ENCODE assay signal across 26 cellular contexts in the genomic region with DNA sequence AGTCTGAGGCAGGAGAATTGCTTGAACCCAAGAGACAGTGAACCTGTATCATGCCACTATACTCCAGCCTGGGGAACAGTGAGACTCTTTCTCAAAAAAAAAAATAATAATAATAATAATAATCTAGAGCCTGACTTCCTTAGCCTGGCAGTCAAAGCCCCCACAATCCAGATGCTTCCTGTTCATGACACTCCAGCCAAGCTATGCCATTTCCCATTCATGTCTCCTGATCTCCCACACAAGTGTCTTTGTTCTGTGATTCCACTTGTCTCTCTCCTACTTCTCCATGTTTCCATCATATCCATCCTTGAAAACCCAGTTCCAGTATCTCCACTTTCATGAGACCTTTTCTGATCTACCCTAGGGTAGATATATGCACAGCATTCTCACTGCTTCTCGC.
"Had no signal": no experiment of that assay in that cellular context is flagged by ENCODE, and none has a peak within 500 bp of the region (broad histone marks: within the 10 kb centered on the region; RNA-seq: fewer than 3 reads in every experiment).

No MANE protein-coding gene starts in this region.

- H3K4me3 Mint-ChIP-seq: activated CD4-positive, alpha-beta T cell treated with anti-CD3 and anti-CD28 coated beads, Interleukin-2, amount 10 ng/mL, durations not matched to agents 7 days and 5 days; activated CD8-positive, alpha-beta T cell treated with anti-CD3 and anti-CD28 coated beads, Interleukin-2, amount 10 ng/mL, durations not matched to agents 7 days and 5 days; activated naive CD8-positive, alpha-beta T cell treated with anti-CD3 and anti-CD28 coated beads, Interleukin-2, amount 10 ng/mL, durations not matched to agents 7 days and 5 days; activated T-cell treated with anti-CD3 and anti-CD28 coated beads, Interleukin-2, amount 50 U/mL, for 24 hours had no signal

- H3K9me3 Mint-ChIP-seq: activated CD4-positive, alpha-beta T cell treated with anti-CD3 and anti-CD28 coated beads, Interleukin-2, amount 10 ng/mL, durations not matched to agents 7 days and 5 days had no signal

- DNase-seq: activated CD4-positive, alpha-beta T cell treated with anti-CD3 and anti-CD28 coated beads, Interleukin-2, amount 10 ng/mL, durations not matched to agents 7 days and 5 days; activated CD4-positive, alpha-beta T cell treated with anti-CD3 and anti-CD28 coated beads, Interleukin-2, amount 50 U/mL, for 48 hours; activated CD4-positive, CD25-positive, alpha-beta regulatory T cell; activated CD8-positive, alpha-beta T cell treated with anti-CD3 and anti-CD28 coated beads, Interleukin-2, amount 10 ng/mL, durations not matched to agents 7 days and 5 days; activated gamma-delta T cell; activated naive CD4-positive, alpha-beta T cell treated with Interleukin-2 at 50 U/mL for 16 hours; activated naive CD8-positive, alpha-beta T cell treated with anti-CD3 and anti-CD28 coated beads, Interleukin-2, amount 10 ng/mL, durations not matched to agents 7 days and 5 days; activated T-cell treated with anti-CD3 and anti-CD28 coated beads, Interleukin-2, amount 50 U/mL, for 24 hours; adrenal gland; body of pancreas; central memory CD4-positive, alpha-beta T cell; Kasumi-1; KG1; MM.1S; MV-4-11; NCI-H1092; NCI-H1436 treated with DMSO at 0.1 percent for 48 hours; NCI-H1694 treated with DMSO at 0.1 percent for 48 hours; NCI-H2029; NCI-H345; NCI-H524 treated with DMSO at 0.1 percent for 48 hours; SHP77; SJCRH30; T1000; WERI-Rb-1 had no signal

- H3K27me3 Mint-ChIP-seq: activated CD4-positive, alpha-beta T cell treated with anti-CD3 and anti-CD28 coated beads, Interleukin-2, amount 10 ng/mL, durations not matched to agents 7 days and 5 days; activated T-cell treated with anti-CD3 and anti-CD28 coated beads, Interleukin-2, amount 50 U/mL, for 24 hours had no signal

- H3K27ac Mint-ChIP-seq: activated CD8-positive, alpha-beta T cell treated with anti-CD3 and anti-CD28 coated beads, Interleukin-2, amount 10 ng/mL, durations not matched to agents 7 days and 5 days; activated naive CD8-positive, alpha-beta T cell treated with anti-CD3 and anti-CD28 coated beads, Interleukin-2, amount 10 ng/mL, durations not matched to agents 7 days and 5 days; activated T-cell treated with anti-CD3 and anti-CD28 coated beads, Interleukin-2, amount 50 U/mL, for 24 hours; activated T-helper 2 cell treated with anti-CD3 and anti-CD28 coated beads, Interferon-gamma antibody, Interleukin-2, Interleukin-4, amounts not matched to agents 10 μg/mL and 5 μg/mL and 100 μg/mL, durations not matched to agents 14 hours and 24 hours and 36 hours had no signal
